In genomic region chr3:112561085-112561692, GRCh38 we compare ENCODE assay signal across 8 cellular contexts. TPM values are rescaled to one million over a fixed set of nuclear protein-coding genes. Genes with fewer than 3 reads are reported as not detected.
DNase-seq lines count a peak whose midpoint lies in the region; TF ChIP-seq lines count a peak whose summit lies in the region.

No MANE protein-coding gene starts in this region.

- H3K9me2 ChIP-seq in hepatocyte (replicated peaks; ENCODE audit: insufficient read depth): no peaks in the 10 kb centered on the region

- no peaks in the 10 kb centered on the region for H3K27me3 ChIP-seq in MG63
- H3K27me3 ChIP-seq in ascending aorta: no peaks in the 10 kb centered on the region
- H3K27me3 ChIP-seq in hepatocyte: no peaks in the 10 kb centered on the region

- H3K4me2 ChIP-seq in hepatocyte: peak overlapping the region; percentile 82

- WGBS in hepatocyte (ENCODE audit: low lambda C conversion rate, missing lambda C conversion rate): under 1% methylated on average over 33 of the region's 44 CpGs

- DNase-seq in GM12865 (ENCODE audit: low read depth) (peak; percentile 83), HCEC 1CT (peak; percentile 85), MG63 (peak; percentile 87), SW480 (ENCODE audit: low spot score) (peak; percentile 74), ascending aorta (ENCODE audit: low spot score in 2 of 2) (peak; percentile 23 to 77), hepatocyte (ENCODE audit: low spot score) (peak; percentile 87), retina (peak; percentile 88), middle frontal gyrus (ENCODE audit: extremely low spot score, low spot score) (no peak)

- H2AFZ ChIP-seq in hepatocyte: peak overlapping the region; percentile 67

- H3K9me3 ChIP-seq in MG63 (no peaks in the 10 kb centered on the region), ascending aorta (no peaks in the 10 kb centered on the region), hepatocyte (ENCODE audit: low read depth) (no peaks in the 10 kb centered on the region)

- peak overlapping the region; percentile 95 to 98 for H3K27ac ChIP-seq in ascending aorta
- peak overlapping the region; percentile 93 for H3K27ac ChIP-seq in hepatocyte

- H3K4me3 ChIP-seq in GM12865 (ENCODE audit: low read depth, low read length) (peak overlapping the region; percentile 83), MG63 (peak overlapping the region; percentile 70), ascending aorta (peak overlapping the region; percentile 70 to 73), hepatocyte (peak overlapping the region; percentile 71)

- H4K20me1 ChIP-seq in hepatocyte (ENCODE audit: insufficient read depth, poor library complexity, severe bottlenecking): no peaks in the 10 kb centered on the region

- H3K36me3 ChIP-seq in MG63: peaks cover 31% of the 10 kb centered on the region
- H3K36me3 ChIP-seq in ascending aorta: peaks cover 0 to 10% of the 10 kb centered on the region in 2 donors
- no peaks in the 10 kb centered on the region for H3K36me3 ChIP-seq in hepatocyte (replicated peaks; ENCODE audit: insufficient read depth, low read depth)

- intact Hi-C loops in ascending aorta (cut with DNase I): loop anchor here (1.0 to 10.0 kb wide), 6 partner anchors 431 to 1584 kb away; partner anchors contain the start of genes ATP6V1A, CCDC191, GTPBP8 and NAA50

- no peak for TF ChIP-seq CTCF in GM12865 (IDR thresholded peaks at IDR 0.05; ENCODE audit: insufficient read depth, low read depth, low read length, missing control alignments)
- no peak for TF ChIP-seq CTCF in ascending aorta (IDR thresholded peaks at IDR 0.05)
- no peak for TF ChIP-seq CTCF in hepatocyte (IDR thresholded peaks at IDR 0.05; ENCODE audit: poor library complexity)

- peaks cover 48% of the 10 kb centered on the region for H3K79me2 ChIP-seq in hepatocyte

- H3K4me1 ChIP-seq in ascending aorta: peaks cover 8 to 17% of the 10 kb centered on the region in 2 donors
- H3K4me1 ChIP-seq in hepatocyte (ENCODE audit: insufficient read depth): peaks cover 21% of the 10 kb centered on the region

RNA-seq across cellular contexts. Expression of gene ATG3, which starts 0.6 kb away (rescaled TPM):
- 49.6 and 60.0 TPM in 2 replicates for total RNA-seq in MG63 (2014; rRNA removed; shearing (Covaris generic); ENCODE audit: low replicate concordance)
- total RNA-seq in ascending aorta: 73.3 TPM
- total RNA-seq in hepatocyte: 33.7 and 40.7 TPM in 2 replicates
- 60.2 and 62.5 TPM in 2 replicates for polyA plus RNA-seq in hepatocyte

RNA-seq across cellular contexts. Expression of gene SLC35A5, which starts 0.7 kb away (rescaled TPM):
- 22.3 and 80.5 TPM in 2 replicates for total RNA-seq in MG63 (2014; rRNA removed; shearing (Covaris generic); ENCODE audit: low replicate concordance)
- total RNA-seq in ascending aorta (20.8 TPM), hepatocyte (52.9 and 56.8 TPM in 2 replicates)
- 30.5 and 30.8 TPM in 2 replicates for polyA plus RNA-seq in hepatocyte
